1 cellular context compared by ENCODE assay signal in genomic region chr5:5494489-5495402, GRCh38.
TF ChIP-seq lines count a peak whose summit lies in the region.

No MANE protein-coding gene starts in this region.

TF ChIP-seq in HEK293, 187 proteins besides CTCF, POLR2A, EP300 and RAD21 (continued from another document):
- TF ChIP-seq HOXA7 (CRISPR knock-in tag; IDR thresholded peaks at IDR 0.05; ENCODE audit: borderline replicate concordance) (no peak), ZNF239 (tag by site-specific recombination; IDR thresholded peaks at IDR 0.05) (no peak), ZNF600 (tag by site-specific recombination; IDR thresholded peaks at IDR 0.05) (peak; percentile 65), ZNF692 (tag by site-specific recombination; IDR thresholded peaks at IDR 0.05) (no peak), ZBTB49 (tag by site-specific recombination; IDR thresholded peaks at IDR 0.05; ENCODE audit: low read depth) (no peak), SP2 (tag by site-specific recombination; IDR thresholded peaks at IDR 0.05) (peak; percentile 49), ZNF280C (tag by site-specific recombination; IDR thresholded peaks at IDR 0.05) (no peak), KLF9 (tag by site-specific recombination; IDR thresholded peaks at IDR 0.05; ENCODE audit: low read depth) (peak; percentile 60), ZNF121 (tag by site-specific recombination; IDR thresholded peaks at IDR 0.05) (no peak), ZBTB26 (tag by site-specific recombination; optimal IDR thresholded peaks at IDR 0.05) (no peak), ZNF664 (tag by site-specific recombination; IDR thresholded peaks at IDR 0.05) (no peak)
